In genomic region chrY:8764184-8764583, GRCh38 we compare ENCODE assay signal across 19 cellular contexts.
DNase-seq lines count a peak whose midpoint lies in the region; ATAC-seq lines count a peak whose summit lies in the region.
"Had no signal": no experiment of that assay in that cellular context is flagged by ENCODE, and none has a peak within 500 bp of the region (broad histone marks: within the 10 kb centered on the region; RNA-seq: fewer than 3 reads in every experiment).

No MANE protein-coding gene starts in this region.

- in situ Hi-C loops in G401 (cut with HindIII; ENCODE audit: low sequenced_read_pairs) = no loop called here

- no peak for ATAC-seq in HG02623 (IDR thresholded peaks at IDR 0.05; ENCODE audit: unreplicated experiment)
- ATAC-seq: CD8-positive, alpha-beta T cell; GM12878; GM23338; HCT116 had no signal

- H2BK15ac ChIP-seq in mesendoderm (replicated peaks; ENCODE audit: low read depth) = no peak overlapping the region

- H3K27ac ChIP-seq in SJSA1 (peak overlapping the region; percentile 32; the same call in 1 of the 2 replicates), mesendoderm (ENCODE audit: low read depth, low read length) (no peak overlapping the region)
- H3K27ac ChIP-seq: BLaER1, C4-2B had no signal

- no peak overlapping the region for H3K56ac ChIP-seq in mesendoderm (ENCODE audit: low read length)

- H3K9me3 ChIP-seq in SJSA1 (replicated peaks) = no peaks in the 10 kb centered on the region
- H3K9me3 ChIP-seq: BLaER1, Caco-2 had no signal

- WGBS in mesendoderm (ENCODE audit: extremely low coverage, insufficient coverage, low lambda C conversion rate) = no CpG with 5 or more reads among the region's 7 CpGs

- H2BK5ac ChIP-seq in mesendoderm (ENCODE audit: low read length) = no peak overlapping the region

- no peak overlapping the region for H2BK120ac ChIP-seq in mesendoderm (ENCODE audit: low read depth, low read length)

- H3K9ac ChIP-seq in mesendoderm (ENCODE audit: low read length) = no peak overlapping the region
- H3K9ac ChIP-seq: BLaER1 had no signal

- H3K18ac ChIP-seq in mesendoderm (ENCODE audit: low read length) = no peak overlapping the region

- DNase-seq in Ammon's horn (ENCODE audit: low spot score) = peak; percentile 1
- DNase-seq in G401 (ENCODE audit: low spot score) = peak; percentile 55
- no peak for DNase-seq in SJSA1 (ENCODE audit: low read depth in 1 of 2, low spot score in 2 of 2)
- peak; percentile 3 for DNase-seq in glomerular visceral epithelial cell (ENCODE audit: extremely low spot score)
- DNase-seq in effector CD4-positive, alpha-beta T cell = no peak
- DNase-seq in mesendoderm = no peak
- DNase-seq: Caco-2; CD4-positive, CD25-positive, alpha-beta regulatory T cell; CD8-positive, alpha-beta T cell; DMS153; DND-41; GDM1; H9 had no signal

- H3K4me1 ChIP-seq in SJSA1 (replicated peaks) (peaks cover 21% of the 10 kb centered on the region), mesendoderm (ENCODE audit: control insufficient read depth, low read depth, low read length) (no peaks in the 10 kb centered on the region)
- H3K4me1 ChIP-seq: BLaER1, Caco-2 had no signal

- H3K79me1 ChIP-seq in mesendoderm (ENCODE audit: low read length) = no peaks in the 10 kb centered on the region

- H4K8ac ChIP-seq in mesendoderm (ENCODE audit: low read depth, low read length) = no peak overlapping the region

- H3K4me2 ChIP-seq in mesendoderm (ENCODE audit: low read length) = no peak overlapping the region
- H3K4me2 ChIP-seq: BLaER1, GM23338 had no signal

- no peak overlapping the region for H4K5ac ChIP-seq in mesendoderm (ENCODE audit: low read length)

- H3K23ac ChIP-seq in mesendoderm (ENCODE audit: low read length) = no peak overlapping the region

- H3K4me3 ChIP-seq in SJSA1 = no peak overlapping the region
- H3K4me3 ChIP-seq in mesendoderm (ENCODE audit: low read length) = no peak overlapping the region
- H3K4me3 ChIP-seq: BLaER1, GM12878, GM23338 had no signal

- no peaks in the 10 kb centered on the region for H3K79me2 ChIP-seq in mesendoderm (ENCODE audit: control insufficient read depth, insufficient read depth, low read length)

- H3K4ac ChIP-seq in mesendoderm (ENCODE audit: low read depth, low read length) = no peak overlapping the region

- H2AK5ac ChIP-seq in mesendoderm (ENCODE audit: low read length) = no peak overlapping the region

- no peaks in the 10 kb centered on the region for H3K36me3 ChIP-seq in SJSA1
- H3K36me3 ChIP-seq in mesendoderm (ENCODE audit: control insufficient read depth, insufficient read depth, low read length) = no peaks in the 10 kb centered on the region
- H3K36me3 ChIP-seq: BLaER1 had no signal

- H3K27me3 ChIP-seq in SJSA1 (replicated peaks) = no peaks in the 10 kb centered on the region
- no peaks in the 10 kb centered on the region for H3K27me3 ChIP-seq in mesendoderm (ENCODE audit: insufficient read depth, low read length, poor library complexity)
- H3K27me3 ChIP-seq: BLaER1 had no signal

Comparison
In these comparisons a context has a peak if more than half of its experiments do, and no peak if none do; other contexts are left out.
1. DNase-seq: peak in Ammon's horn (single experiment), G401 (single experiment) and glomerular visceral epithelial cell (single experiment); none in SJSA1 (0 of 2), effector CD4-positive, alpha-beta T cell (single experiment) and mesendoderm (single experiment).